ENCODE assay signal across 2 cellular contexts in the genomic region with DNA sequence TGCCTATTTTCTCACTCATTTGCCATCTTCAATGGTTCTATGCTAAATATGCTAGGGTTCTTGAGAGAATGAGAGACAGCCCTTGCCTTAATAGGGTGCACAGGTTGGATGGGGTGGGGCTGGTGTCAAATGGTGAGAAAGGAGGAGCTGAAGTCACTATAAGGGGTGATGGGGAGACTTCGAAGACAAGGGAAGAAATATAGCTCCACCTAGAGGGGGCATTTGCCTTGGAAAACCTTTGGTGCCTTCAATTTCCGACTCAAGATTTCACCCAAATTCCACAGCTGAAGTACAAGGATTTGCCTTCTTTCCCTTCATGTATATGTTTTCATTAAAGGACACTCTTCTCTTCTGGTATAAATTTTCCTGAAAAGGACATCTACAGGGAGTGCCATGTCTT.
TF ChIP-seq lines count a peak whose summit lies in the region.

No MANE protein-coding gene starts in this region.

TF ChIP-seq in SK-N-SH, 30 proteins besides CTCF, POLR2A, EP300 and RAD21 (continued from another document):
- no peak for TF ChIP-seq USF1 (IDR thresholded peaks at IDR 0.05; ENCODE audit: borderline replicate concordance, low read depth)

TF ChIP-seq in SK-N-SH treated with all-trans-retinoic acid at 6 μM for 48 hours, 23 proteins besides CTCF, POLR2A, EP300 and RAD21 (continued from another document):
- TF ChIP-seq, protein P1, sequence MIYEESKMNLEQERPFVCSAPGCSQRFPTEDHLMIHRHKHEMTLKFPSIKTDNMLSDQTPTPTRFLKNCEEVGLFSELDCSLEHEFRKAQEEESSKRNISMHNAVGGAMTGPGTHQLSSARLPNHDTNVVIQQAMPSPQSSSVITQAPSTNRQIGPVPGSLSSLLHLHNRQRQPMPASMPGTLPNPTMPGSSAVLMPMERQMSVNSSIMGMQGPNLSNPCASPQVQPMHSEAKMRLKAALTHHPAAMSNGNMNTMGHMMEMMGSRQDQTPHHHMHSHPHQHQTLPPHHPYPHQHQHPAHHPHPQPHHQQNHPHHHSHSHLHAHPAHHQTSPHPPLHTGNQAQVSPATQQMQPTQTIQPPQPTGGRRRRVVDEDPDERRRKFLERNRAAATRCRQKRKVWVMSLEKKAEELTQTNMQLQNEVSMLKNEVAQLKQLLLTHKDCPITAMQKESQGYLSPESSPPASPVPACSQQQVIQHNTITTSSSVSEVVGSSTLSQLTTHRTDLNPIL (CRISPR knock-in tag; IDR thresholded peaks at IDR 0.05; ENCODE audit: low read depth) = no peak
- TF ChIP-seq ZC3H10 (CRISPR knock-in tag; IDR thresholded peaks at IDR 0.05) = no peak
- TF ChIP-seq ESRRG (CRISPR knock-in tag; IDR thresholded peaks at IDR 0.05) = no peak
- no peak for TF ChIP-seq ARNTL (CRISPR knock-in tag; IDR thresholded peaks at IDR 0.05; ENCODE audit: borderline replicate concordance, low read depth)
